ENCODE assay signal across 9 cellular contexts in genomic region chr15:48177875-48178611, GRCh38. TPM values are rescaled to one million over a fixed set of nuclear protein-coding genes. Genes with fewer than 3 reads are reported as not detected.
DNase-seq lines count a peak whose midpoint lies in the region; ATAC-seq, FAIRE-seq and TF ChIP-seq lines count a peak whose summit lies in the region.
"Had no signal": no experiment of that assay in that cellular context is flagged by ENCODE, and none has a peak within 500 bp of the region (broad histone marks: within the 10 kb centered on the region; RNA-seq: fewer than 3 reads in every experiment).

TSS of gene MYEF2 (minus strand) at chr15:48178295. CDS start at chr15:48178237, 58 bp downstream.

- H3K36me3 ChIP-seq in CD4-positive, alpha-beta memory T cell (ENCODE audit: insufficient read depth, low read length), result no peaks in the 10 kb centered on the region
- H3K36me3 ChIP-seq in neural progenitor cell, result no peaks in the 10 kb centered on the region

- peak within 1 kb of the TSS; percentile 82 for H3K4me2 ChIP-seq in neural progenitor cell

- peak within 1 kb of the TSS; percentile 86 to 94 (median 92) for H3K27ac Mint-ChIP-seq in CD4-positive, alpha-beta memory T cell
- H3K27ac Mint-ChIP-seq in neural progenitor cell, result peak within 1 kb of the TSS; percentile 100

- peak within 1 kb of the TSS in 1 of 2 donors; percentile 58 for H3K4me3 ChIP-seq in CD4-positive, alpha-beta memory T cell (ENCODE audit: low read length in 2 of 2)
- H3K4me3 ChIP-seq in neural progenitor cell, result peak within 1 kb of the TSS; percentile 92

- peaks cover 0 to 4% of the 10 kb centered on the region in 2 donors for H3K36me3 Mint-ChIP-seq in CD4-positive, alpha-beta memory T cell
- peaks cover 34% of the 10 kb centered on the region for H3K36me3 Mint-ChIP-seq in neural progenitor cell

- H4K20me1 ChIP-seq in neural progenitor cell (ENCODE audit: low read depth), result peaks cover 43% of the 10 kb centered on the region

- POLR2A ChIA-PET in CD4-positive, alpha-beta memory T cell (lab: Charles Lee; ENCODE audit: partially characterized antibody), result interaction anchor here (0.6 to 1.3 kb wide), 3 partner anchors 17 to 154 kb away, joined by 3 to 6 read pairs (median 5); no protein-coding TSS in a partner anchor

- peak within 1 kb of the TSS; percentile 95 for H2AFZ ChIP-seq in neural progenitor cell (replicated peaks)

- H3K4me1 ChIP-seq in CD4-positive, alpha-beta memory T cell (ENCODE audit: insufficient read depth, low read length), result peaks cover 13% of the 10 kb centered on the region
- H3K4me1 ChIP-seq in neural progenitor cell, result peaks cover 27% of the 10 kb centered on the region

- ATAC-seq in GM19463 (IDR thresholded peaks at IDR 0.05; ENCODE audit: unreplicated experiment), result peak; percentile 76

- no peaks in the 10 kb centered on the region for H3K9me3 ChIP-seq in CD4-positive, alpha-beta memory T cell (ENCODE audit: control insufficient read depth in 1 of 2, low read length in 2 of 2)
- H3K9me3 ChIP-seq in neural progenitor cell (ENCODE audit: low read depth), result no peaks in the 10 kb centered on the region

- FAIRE-seq in RCC 7860 (lab: Jason Lieb, UNC) (no peak), frontal cortex (lab: Jason Lieb, UNC) (no peak)
- FAIRE-seq: endometrium had no signal

- H3F3A ChIP-seq in neural progenitor cell (ENCODE audit: low read depth), result peaks cover 17% of the 10 kb centered on the region

- peak; percentile 52 to 70 (median 64) for DNase-seq in CD4-positive, alpha-beta memory T cell
- DNase-seq in HPDE6-E6E7 (ENCODE audit: extremely low spot score) (peak; percentile 66), RCC 7860 (ENCODE audit: low spot score) (peak; percentile 34), frontal cortex (ENCODE audit: low spot score in 2 of 2) (peak; percentile 58 to 64), neural progenitor cell (ENCODE audit: low spot score) (peak; percentile 95), stromal cell of bone marrow (ENCODE audit: low read depth) (peak; percentile 27)
- peak in 3 of 4 experiments; percentile 11 to 38 (median 34) for DNase-seq in activated naive CD4-positive, alpha-beta T cell (lab: John Stamatoyannopoulos, UW)

- H3K27ac ChIP-seq in CD4-positive, alpha-beta memory T cell (ENCODE audit: low read depth, low read length), result peak within 1 kb of the TSS; percentile 51
- H3K27ac ChIP-seq in neural progenitor cell, result peak within 1 kb of the TSS; percentile 88

- TF ChIP-seq CTCF in neural progenitor cell (IDR thresholded peaks at IDR 0.05), result peak; percentile 28

- H3K9ac ChIP-seq in neural progenitor cell, result peak within 1 kb of the TSS; percentile 92

- peaks cover 51% of the 10 kb centered on the region for H3K79me2 ChIP-seq in neural progenitor cell (ENCODE audit: low read depth)

- peaks cover 0 to 7% (median 0%) of the 10 kb centered on the region in 8 donors for H3K9me3 Mint-ChIP-seq in CD4-positive, alpha-beta memory T cell
- peaks cover 21% of the 10 kb centered on the region for H3K9me3 Mint-ChIP-seq in neural progenitor cell

- CTCF ChIA-PET in CD4-positive, alpha-beta memory T cell (lab: Charles Lee; ENCODE audit: partially characterized antibody), result no interaction called here

- H3K4me3 Mint-ChIP-seq in CD4-positive, alpha-beta memory T cell, result peak within 1 kb of the TSS; percentile 89 to 96 (median 92)
- peak within 1 kb of the TSS; percentile 99 for H3K4me3 Mint-ChIP-seq in neural progenitor cell

- H3K27me3 Mint-ChIP-seq in CD4-positive, alpha-beta memory T cell, result peaks cover 5 to 8% of the 10 kb centered on the region in 2 donors
- H3K27me3 Mint-ChIP-seq in neural progenitor cell (ENCODE audit: insufficient read depth, low read depth), result peaks cover 7% of the 10 kb centered on the region

- peaks cover 9 to 18% (median 14%) of the 10 kb centered on the region in 4 donors for H3K4me1 Mint-ChIP-seq in CD4-positive, alpha-beta memory T cell
- peaks cover 23% of the 10 kb centered on the region for H3K4me1 Mint-ChIP-seq in neural progenitor cell

- intact Hi-C loops in CD4-positive, alpha-beta memory T cell (cut with micrococcal nuclease), result loop anchor here (10.0 kb wide), 1 partner anchor 157 kb away; the partner anchor contains the start of gene DUT

- no peaks in the 10 kb centered on the region for H3K27me3 ChIP-seq in CD4-positive, alpha-beta memory T cell (ENCODE audit: insufficient read depth, low read length)
- H3K27me3 ChIP-seq in neural progenitor cell, result no peaks in the 10 kb centered on the region

RNA-seq across cellular contexts. Expression of gene MYEF2, which starts in this region (rescaled TPM):
- 10 to 100 TPM; 18.8 to 18.9 TPM for total RNA-seq in CD4-positive, alpha-beta memory T cell
- 1 to 10 TPM; 1.6 to 2.0 TPM for polyA plus RNA-seq in CD4-positive, alpha-beta memory T cell
- 117 TPM for total RNA-seq in frontal cortex
- 110 and 140 TPM in 2 replicates for total RNA-seq in neural progenitor cell (ENCODE audit: low replicate concordance)

Comparison
In these comparisons a context has a peak if more than half of its experiments do, and no peak if none do; other contexts are left out.
1. DNase-seq: peak in every context shown above with its lines; median percentile 95 in neural progenitor cell; 66 in HPDE6-E6E7; 64 in CD4-positive, alpha-beta memory T cell; 61 in frontal cortex; 34 in RCC 7860; 34 in activated naive CD4-positive, alpha-beta T cell; 27 in stromal cell of bone marrow.